ENCODE assay signal across 9 cellular contexts in the genomic region with DNA sequence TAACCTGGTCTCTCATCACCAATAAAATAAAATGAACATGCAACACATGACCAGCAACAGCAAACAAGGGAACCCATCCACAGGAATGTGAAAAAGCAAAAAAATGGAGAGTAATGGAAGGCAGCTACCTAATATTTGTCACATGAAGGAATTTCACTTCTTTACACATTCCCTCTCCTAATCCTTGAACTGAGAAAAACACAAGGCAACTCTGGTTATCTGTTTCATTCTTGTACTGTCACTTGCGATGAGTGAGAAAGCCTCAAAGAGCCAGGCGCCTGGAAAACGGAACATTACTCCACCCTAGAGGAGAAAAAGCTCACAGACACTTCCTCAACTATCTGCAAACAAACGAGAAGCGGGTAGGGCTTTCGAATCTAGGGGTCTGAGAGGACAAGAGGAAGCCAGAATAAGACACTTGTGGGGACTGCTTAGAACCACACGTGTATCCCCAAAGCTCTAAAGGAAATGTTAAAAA. TPM values are rescaled to one million over a fixed set of nuclear protein-coding genes. Genes with fewer than 3 reads are reported as not detected.
DNase-seq lines count a peak whose midpoint lies in the region; ATAC-seq and TF ChIP-seq lines count a peak whose summit lies in the region.
"Had no signal": no experiment of that assay in that cellular context is flagged by ENCODE, and none has a peak within 500 bp of the region (broad histone marks: within the 10 kb centered on the region; RNA-seq: fewer than 3 reads in every experiment).

No MANE protein-coding gene starts in this region.

- H3K27me3 Mint-ChIP-seq in Caco-2 (ENCODE audit: insufficient read depth, unreplicated experiment) (no peaks in the 10 kb centered on the region), H9 (ENCODE audit: low read depth) (no peaks in the 10 kb centered on the region; the same call in 1 of the 2 replicates)

- no peaks in the 10 kb centered on the region for H3K9me3 Mint-ChIP-seq in Caco-2 (ENCODE audit: unreplicated experiment)
- no peaks in the 10 kb centered on the region for H3K9me3 Mint-ChIP-seq in H9
- H3K9me3 Mint-ChIP-seq: T-cell had no signal

- TF ChIP-seq CTCF in Caco-2 (IDR thresholded peaks at IDR 0.05; ENCODE audit: insufficient read depth in 1 of 2, low read depth in 1 of 2, low read length in 1 of 2, severe bottlenecking in 1 of 2, unreplicated experiment in 1 of 2) (peak; percentile 48 to 52), H9 (conservative IDR thresholded peaks at IDR 0.05) (peak; percentile 53), OCI-LY7 (conservative IDR thresholded peaks at IDR 0.05; ENCODE audit: low read length) (peak; percentile 53), cardiac fibroblast (IDR thresholded peaks at IDR 0.05; ENCODE audit: low read depth, low read length) (peak; percentile 71), left lung (IDR thresholded peaks at IDR 0.05) (peak; percentile 25 to 35), suprapubic skin (IDR thresholded peaks at IDR 0.05) (peak; percentile 36 to 43)

- H4K5ac ChIP-seq in H9 (ENCODE audit: insufficient read length, low read depth, low read length) = no peak overlapping the region

- H3K9ac ChIP-seq in H9 (ENCODE audit: extremely low read depth, insufficient read length, low read length) = no peak overlapping the region

- peak overlapping the region; percentile 87 for H3K27ac Mint-ChIP-seq in Caco-2 (ENCODE audit: unreplicated experiment)
- H3K27ac Mint-ChIP-seq in H9 = peak overlapping the region in 1 of 3 experiments; percentile 43; a peak in 1 of 7 replicates
- H3K27ac Mint-ChIP-seq: T-cell had no signal

- H3K4me1 ChIP-seq in Caco-2 (peaks cover 30% of the 10 kb centered on the region), H9 (ENCODE audit: insufficient read depth, low read length) (no peaks in the 10 kb centered on the region), OCI-LY7 (ENCODE audit: insufficient read depth, low read length, poor library complexity, severe bottlenecking) (peaks cover 14% of the 10 kb centered on the region), left lung (peaks cover 3 to 16% of the 10 kb centered on the region in 2 donors), suprapubic skin (peaks cover 21% of the 10 kb centered on the region)

- no peak overlapping the region for H3K18ac ChIP-seq in H9 (ENCODE audit: insufficient read length, low read depth, low read length)

- no peak overlapping the region for H2BK20ac ChIP-seq in H9 (ENCODE audit: low read depth, low read length, poor library complexity, severe bottlenecking)

- BruUV-seq in Caco-2 (replicated peaks; lab: Mats Ljungman, UMichigan) (no TSS peak), OCI-LY7 (replicated peaks; lab: Mats Ljungman, UMichigan) (no TSS peak)

- no peak for TF ChIP-seq POLR2A in suprapubic skin (IDR thresholded peaks at IDR 0.05)

- no peak overlapping the region for H2BK12ac ChIP-seq in H9 (ENCODE audit: insufficient read length, low read depth, low read length)

- H3T11ph ChIP-seq in H9 (ENCODE audit: low read length) = no peak overlapping the region

- TF ChIP-seq EP300 in suprapubic skin (IDR thresholded peaks at IDR 0.05) = no peak

- no peak overlapping the region for H4K8ac ChIP-seq in H9 (replicated peaks; ENCODE audit: insufficient read length, low read depth, low read length)

- H3K4me3 Mint-ChIP-seq in Caco-2 (ENCODE audit: unreplicated experiment) = no peak overlapping the region
- no peak overlapping the region for H3K4me3 Mint-ChIP-seq in H9

- H3K4me3 ChIP-seq in Caco-2 (ENCODE audit: low read depth, low read length) = no peak overlapping the region
- peak overlapping the region; percentile 8 for H3K4me3 ChIP-seq in OCI-LY7 (ENCODE audit: low read depth, low read length, poor library complexity, severe bottlenecking)
- H3K4me3 ChIP-seq in cardiac fibroblast (replicated peaks in 1 of 2; ENCODE audit: low read depth in 2 of 2, low read length in 2 of 2) = no peak overlapping the region
- H3K4me3 ChIP-seq in left lung = no peak overlapping the region
- H3K4me3 ChIP-seq in suprapubic skin = no peak overlapping the region

- no peak overlapping the region for H2BK15ac ChIP-seq in H9 (ENCODE audit: low read depth, low read length)

- H3K27me3 ChIP-seq in Caco-2 (replicated peaks; ENCODE audit: control insufficient read depth, insufficient read depth, low read length) (no peaks in the 10 kb centered on the region), H9 (ENCODE audit: insufficient read depth, low read length) (no peaks in the 10 kb centered on the region), left lung (no peaks in the 10 kb centered on the region), suprapubic skin (no peaks in the 10 kb centered on the region)

- H3K4me2 ChIP-seq in H9 (ENCODE audit: insufficient read depth, insufficient read length, low read length) = no peak overlapping the region
- peak overlapping the region; percentile 48; the same call in 1 of the 2 replicates for H3K4me2 ChIP-seq in OCI-LY7 (ENCODE audit: low read length)

- no peak overlapping the region for H4K91ac ChIP-seq in H9 (ENCODE audit: insufficient read length, low read depth, low read length)

- ATAC-seq in left lung (peak; percentile 88), GM18517 (IDR thresholded peaks at IDR 0.05; ENCODE audit: unreplicated experiment) (no peak)

- H3K23ac ChIP-seq in H9 (ENCODE audit: insufficient read length, low read depth, low read length) = no peak overlapping the region

- no peaks in the 10 kb centered on the region; the same call in 1 of the 2 replicates for H3K36me3 ChIP-seq in Caco-2 (ENCODE audit: control insufficient read depth, insufficient read depth, low read length)
- H3K36me3 ChIP-seq in OCI-LY7 (ENCODE audit: insufficient read depth, low read length) = no peaks in the 10 kb centered on the region
- H3K36me3 ChIP-seq in left lung = no peaks in the 10 kb centered on the region
- no peaks in the 10 kb centered on the region for H3K36me3 ChIP-seq in suprapubic skin

- no CpG with 5 or more reads among the region's 7 CpGs for WGBS in H9 (ENCODE audit: extremely low coverage, insufficient read length, low lambda C conversion rate)
- 4% methylated on average over 7 of the region's 7 CpGs for WGBS in suprapubic skin

- POLR2A ChIA-PET in Caco-2 (lab: Charles Lee) (interaction anchor here (1.0 to 1.2 kb wide), 2 partner anchors 34 to 302 kb away, joined by 3 to 4 read pairs; no protein-coding TSS in a partner anchor), OCI-LY7 (lab: Charles Lee) (interaction anchor here (0.7 to 1.8 kb wide), 2 partner anchors 17 to 1620 kb away, joined by 4 to 6 read pairs; no protein-coding TSS in a partner anchor)

- no peak overlapping the region for H3K4ac ChIP-seq in H9 (ENCODE audit: low read depth, low read length)

- peak; percentile 72 to 77 for DNase-seq in Caco-2
- peak; percentile 49 for DNase-seq in H9
- DNase-seq in OCI-LY7 (ENCODE audit: low spot score) = peak; percentile 56
- DNase-seq in cardiac fibroblast (ENCODE audit: low read depth in 2 of 2) = peak; percentile 91 to 95
- DNase-seq in left lung = peak in 1 of 2 donors; percentile 62
- no peak for DNase-seq in suprapubic skin (ENCODE audit: low spot score in 2 of 2)
- DNase-seq in stimulated activated CD4-positive, alpha-beta T cell treated with anti-CD3 and anti-CD28 coated beads, Interleukin-4, amount 100 ng/mL, for 1 hour = no peak

- no peaks in the 10 kb centered on the region for H3K79me1 ChIP-seq in H9 (ENCODE audit: insufficient read depth, low read depth, low read length, poor library complexity, severe bottlenecking)

- H3K23me2 ChIP-seq in H9 (ENCODE audit: insufficient read length, low read depth, low read length, poor library complexity, severe bottlenecking) = no peaks in the 10 kb centered on the region

- CTCF ChIA-PET in Caco-2 (lab: Charles Lee) = interaction anchor here (0.9 to 2.1 kb wide), 4 partner anchors 18 to 304 kb away, joined by 5 to 11 read pairs (median 6); no protein-coding TSS in a partner anchor
- CTCF ChIA-PET in OCI-LY7 (lab: Charles Lee; ENCODE audit: unreplicated experiment) = interaction anchor here (0.9 kb wide), 1 partner anchor 34 kb away, joined by 3 read pairs; no protein-coding TSS in a partner anchor

- H3K27ac ChIP-seq in H9 (ENCODE audit: insufficient read length, low read depth, low read length) (no peak overlapping the region), OCI-LY7 (ENCODE audit: low read depth, low read length, poor library complexity, severe bottlenecking) (no peak overlapping the region), left lung (peak overlapping the region; percentile 9 to 51), suprapubic skin (no peak overlapping the region)

- no peak overlapping the region for H3K56ac ChIP-seq in H9 (ENCODE audit: insufficient read length, low read depth, low read length)

- no peaks in the 10 kb centered on the region for H3K9me3 ChIP-seq in Caco-2
- no peaks in the 10 kb centered on the region for H3K9me3 ChIP-seq in H9 (ENCODE audit: control insufficient read depth, low read depth, low read length)
- H3K9me3 ChIP-seq in OCI-LY7 (ENCODE audit: low read length) = no peaks in the 10 kb centered on the region
- H3K9me3 ChIP-seq in left lung = no peaks in the 10 kb centered on the region
- H3K9me3 ChIP-seq in suprapubic skin = no peaks in the 10 kb centered on the region

- H2AFZ ChIP-seq in H9 (ENCODE audit: low read length) (no peak overlapping the region), OCI-LY7 (ENCODE audit: low read length) (peak overlapping the region; percentile 39)

- H3K4me1 Mint-ChIP-seq in Caco-2 (ENCODE audit: low read depth, unreplicated experiment) (peaks cover 23% of the 10 kb centered on the region), H9 (peaks cover 12 to 18% of the 10 kb centered on the region in 2 experiments)

- peaks cover 10% of the 10 kb centered on the region for H3K36me3 Mint-ChIP-seq in Caco-2 (ENCODE audit: insufficient read depth, unreplicated experiment)
- H3K36me3 Mint-ChIP-seq in H9 (ENCODE audit: insufficient read depth in 1 of 3, low read depth in 3 of 3) = no peaks in the 10 kb centered on the region
- H3K36me3 Mint-ChIP-seq: T-cell had no signal

- no peaks in the 10 kb centered on the region for H3K79me2 ChIP-seq in H9 (ENCODE audit: insufficient read depth, low read length)
- no peaks in the 10 kb centered on the region for H3K79me2 ChIP-seq in OCI-LY7 (ENCODE audit: insufficient read depth, low read depth, low read length)

- H2BK120ac ChIP-seq in H9 (ENCODE audit: low read depth, low read length, poor library complexity, severe bottlenecking) = no peak overlapping the region

- H3K9me2 ChIP-seq in OCI-LY7 (ENCODE audit: insufficient read depth, low read length) = no peaks in the 10 kb centered on the region

- H4K20me1 ChIP-seq in H9 (ENCODE audit: control insufficient read depth, insufficient read depth, insufficient read length) (no peaks in the 10 kb centered on the region), OCI-LY7 (ENCODE audit: insufficient read depth, low read length) (no peaks in the 10 kb centered on the region)

- intact Hi-C loops in Caco-2 (cut with micrococcal nuclease; ENCODE audit: unreplicated experiment) = loop anchor here (1.0 to 5.0 kb wide), 4 partner anchors 19 to 723 kb away; no protein-coding TSS in a partner anchor
- intact Hi-C loops in OCI-LY7 (cut with micrococcal nuclease; ENCODE audit: unreplicated experiment) = no loop called here
- intact Hi-C loops in left lung (cut with DNase I) = no loop called here

- no peak overlapping the region for H2AK5ac ChIP-seq in H9 (ENCODE audit: insufficient read length, low read length)

- H2BK5ac ChIP-seq in H9 (ENCODE audit: insufficient read length, low read length) = no peak overlapping the region

- no peak overlapping the region for H3K14ac ChIP-seq in H9 (ENCODE audit: insufficient read depth, low read length)

RNA-seq across cellular contexts. Expression of gene HSF2BP, which starts 13.8 kb away (rescaled TPM):
- 10.9 and 11.9 TPM in 2 replicates for total RNA-seq in Caco-2 (2022)
- 1.5 and 1.7 TPM in 2 replicates for total RNA-seq in H9 (2021)
- total RNA-seq in OCI-LY7 (2014; rRNA removed; shearing (Covaris generic)) = 3.5 and 6.8 TPM in 2 replicates
- total RNA-seq in OCI-LY7 (2022) = 5.0 and 5.1 TPM in 2 replicates
- total RNA-seq in left lung = under 1 TPM; 0.29 to 0.58 TPM
- total RNA-seq in suprapubic skin = 1 to 10 TPM in 1 of 4 donors, under 1 TPM in 2, not detected in 1; 0.57 to 1.6 (median 0.59) TPM

RNA-seq across cellular contexts. Expression of gene RRP1B, which starts 13.9 kb away (rescaled TPM):
- 49.5 and 52.3 TPM in 2 replicates for total RNA-seq in Caco-2 (2022)
- total RNA-seq in H9 (2021) = 94.6 and 96.6 TPM in 2 replicates
- 53.4 and 58.6 TPM in 2 replicates for total RNA-seq in OCI-LY7 (2014; rRNA removed; shearing (Covaris generic))
- total RNA-seq in OCI-LY7 (2022) = 67.6 and 74.5 TPM in 2 replicates
- total RNA-seq in left lung = 10 to 100 TPM; 16.0 to 20.3 TPM
- total RNA-seq in suprapubic skin = 10 to 100 TPM; 19.1 to 25.1 (median 23.3) TPM

Comparison
In these comparisons a context has a peak if more than half of its experiments do, and no peak if none do; other contexts are left out.
1. DNase-seq: peak in Caco-2 (2 of 2), H9 (single experiment), OCI-LY7 (single experiment) and cardiac fibroblast (2 of 2); none in suprapubic skin (0 of 2) and stimulated activated CD4-positive, alpha-beta T cell treated with anti-CD3 and anti-CD28 coated beads, Interleukin-4, amount 100 ng/mL, for 1 hour (single experiment).
2. H3K27ac ChIP-seq: peak in left lung (2 of 2); none in H9 (single experiment), OCI-LY7 (single experiment) and suprapubic skin (single experiment).
3. Peak in every context shown above with its lines, with median percentiles within 50 percentile points of each other: CTCF ChIP-seq.